ENCODE assay signal across 11 cellular contexts in the genomic region with DNA sequence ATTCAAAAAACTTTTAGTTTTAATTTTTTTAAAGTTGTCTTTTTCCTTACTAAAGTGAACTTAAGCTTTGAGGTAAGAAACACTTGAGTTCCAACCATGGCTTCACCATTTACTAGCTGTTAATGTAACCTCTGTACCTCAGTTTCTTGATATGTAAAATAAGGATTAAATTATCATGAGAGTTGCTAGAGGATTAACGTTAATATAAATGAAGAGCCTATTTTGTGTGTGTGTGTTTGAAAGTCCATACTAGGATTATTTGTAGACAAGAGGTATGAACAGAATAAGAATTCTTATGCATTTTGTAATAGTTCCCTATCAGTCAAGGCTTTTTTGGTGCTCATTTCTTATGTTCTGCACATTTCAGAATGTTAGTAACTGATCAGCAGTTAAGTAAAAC.
"Had no signal": no experiment of that assay in that cellular context is flagged by ENCODE, and none has a peak within 500 bp of the region (broad histone marks: within the 10 kb centered on the region; RNA-seq: fewer than 3 reads in every experiment).

No MANE protein-coding gene starts in this region.

- H3K27ac ChIP-seq: GM23248 had no signal

- FAIRE-seq: H1, H54 had no signal

- H3K4me2 ChIP-seq: GM23338 had no signal

- H3K4me3 Mint-ChIP-seq: GM23338, H9, HFFc6 had no signal

- H2AFZ ChIP-seq: GM23248, GM23338 had no signal

- H3K9me3 Mint-ChIP-seq: GM23338, H9, HFFc6 had no signal

- H3K9ac ChIP-seq: GM23248 had no signal

- ATAC-seq: GM23338, HCT116 had no signal

- H3K9me3 ChIP-seq: HAP-1 had no signal

- H3K36me3 ChIP-seq: HAP-1 had no signal

- H3K4me3 ChIP-seq: GM23248, GM23338, HAP-1 had no signal

- H3K27ac Mint-ChIP-seq: HFFc6 had no signal

- DNase-seq: GM23248, GOT3, H7, H9, HCEC 1CT, HFFc6 had no signal
